ENCODE assay signal across 25 cellular contexts in the genomic region with DNA sequence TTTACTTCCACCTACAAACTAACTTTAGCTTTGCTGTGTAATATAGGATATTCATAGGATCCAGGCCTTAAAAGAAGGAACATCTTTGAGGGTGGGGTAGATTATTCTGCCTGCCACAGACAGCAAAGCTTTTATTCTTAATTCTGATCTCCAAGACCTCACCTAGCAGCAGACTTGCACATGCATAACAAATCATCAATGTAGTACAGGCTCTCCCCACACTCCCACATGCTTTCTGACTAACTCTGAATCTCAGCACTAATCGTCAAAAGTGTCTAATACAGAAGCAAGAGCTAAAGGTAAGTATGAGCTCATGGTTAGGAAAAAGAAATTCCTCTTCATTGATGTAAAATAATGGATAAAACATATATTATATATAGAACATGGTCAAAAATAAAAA.
"Had no signal": no experiment of that assay in that cellular context is flagged by ENCODE, and none has a peak within 500 bp of the region (broad histone marks: within the 10 kb centered on the region; RNA-seq: fewer than 3 reads in every experiment).

No MANE protein-coding gene starts in this region.

- H3K27ac ChIP-seq: left lung, lower lobe of right lung, neutrophil, parathyroid adenoma, psoas muscle, right atrium auricular region, right lobe of liver, tibial nerve, uterus had no signal

- DNase-seq: immature natural killer cell; islet precursor cell; left cardiac atrium; left lung; lower lobe of right lung; mammary epithelial cell; mesenchymal stem cell; naive thymus-derived CD8-positive, alpha-beta T cell; occipital lobe; psoas muscle; right lobe of liver; stimulated activated CD4-positive, alpha-beta T cell treated with anti-CD3 and anti-CD28 coated beads, Interleukin-1b, Interleukin-23, amount 100 ng/mL, for 48 hours; stimulated activated CD4-positive, alpha-beta T cell treated with anti-CD3 and anti-CD28 coated beads, Interleukin-2, amount 100 ng/mL, for 48 hours; stimulated activated CD4-positive, alpha-beta T cell treated with anti-CD3 and anti-CD28 coated beads, Interleukin-4, amount 100 ng/mL, for 4 hours; stimulated activated CD8-positive, alpha-beta memory T cell treated with anti-CD3 and anti-CD28 coated beads, Interleukin-4, amount 100 ng/mL, for 48 hours; stimulated activated naive CD4-positive, alpha-beta T cell treated with Interleukin-2 at 50 U/mL for 16 hours; stimulated activated naive CD8-positive, alpha-beta T cell treated with anti-CD3 and anti-CD28 coated beads, Interleukin-15, amount 100 ng/mL, for 72 hours; substantia nigra; uterus had no signal

- H2AFZ ChIP-seq: parathyroid adenoma had no signal

- H3K36me3 ChIP-seq: left lung, lower lobe of right lung, neutrophil, right atrium auricular region, right lobe of liver, tibial nerve, uterus had no signal

- H3K9me3 ChIP-seq: left lung, lower lobe of right lung, neutrophil, psoas muscle, right atrium auricular region, tibial nerve, uterus had no signal

- H3K4me1 ChIP-seq: left lung, lower lobe of right lung, parathyroid adenoma, psoas muscle, right atrium auricular region, right lobe of liver, tibial nerve, uterus had no signal

- ATAC-seq: left cardiac atrium; left lung; lower lobe of right lung; naive thymus-derived CD8-positive, alpha-beta T cell; psoas muscle; right lobe of liver; stimulated activated memory B cell treated with anti-CD40 and anti-IgM and Interleukin-4, amounts not matched to agents 10 μg/mL and 1 μg/mL and 100 μg/mL, for 72 hours; stimulated activated naive CD8-positive, alpha-beta T cell treated with anti-CD3 and anti-CD28 coated beads, Interleukin-15, amount 100 ng/mL, for 72 hours had no signal

- H3K4me2 ChIP-seq: smooth muscle cell had no signal

- H3K9ac ChIP-seq: parathyroid adenoma had no signal

- H3K27me3 ChIP-seq: left lung, neutrophil, right atrium auricular region, right lobe of liver, tibial nerve, uterus had no signal

- H3K4me3 ChIP-seq: left lung, lower lobe of right lung, psoas muscle, right atrium auricular region, right lobe of liver, smooth muscle cell, tibial nerve, uterus had no signal
